In the genomic region with DNA sequence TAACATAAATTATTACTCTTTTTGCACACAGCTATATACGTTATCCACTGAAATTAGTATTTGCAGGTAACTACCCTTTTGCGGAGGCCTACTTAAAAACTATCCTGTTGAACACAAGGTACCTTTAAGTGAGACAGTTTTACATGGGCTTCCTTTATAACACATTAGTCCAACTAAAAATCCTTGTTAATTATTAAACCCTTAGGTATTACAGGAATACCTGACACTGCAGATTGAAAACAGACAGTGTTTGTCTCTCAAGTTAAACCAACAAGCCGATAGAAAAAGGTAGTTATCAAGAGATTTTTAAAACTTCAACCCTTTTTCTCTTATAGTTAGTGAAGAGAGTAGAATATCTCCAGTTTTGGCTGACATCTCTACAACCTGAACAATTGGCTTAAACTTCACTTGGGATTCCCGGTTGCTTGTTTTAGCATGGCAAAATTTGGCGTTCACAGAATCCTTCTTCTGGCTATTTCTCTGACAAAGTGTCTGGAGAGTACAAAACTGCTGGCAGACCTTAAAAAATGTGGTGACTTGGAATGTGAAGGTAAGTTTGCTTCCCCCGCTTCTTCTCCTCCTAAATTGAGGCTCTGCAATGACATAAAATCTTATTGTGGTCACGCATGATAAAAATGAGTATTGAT, we compare ENCODE assay signal across 1 cellular context.
TF ChIP-seq lines count a peak whose summit lies in the region.

A gene with protein sequence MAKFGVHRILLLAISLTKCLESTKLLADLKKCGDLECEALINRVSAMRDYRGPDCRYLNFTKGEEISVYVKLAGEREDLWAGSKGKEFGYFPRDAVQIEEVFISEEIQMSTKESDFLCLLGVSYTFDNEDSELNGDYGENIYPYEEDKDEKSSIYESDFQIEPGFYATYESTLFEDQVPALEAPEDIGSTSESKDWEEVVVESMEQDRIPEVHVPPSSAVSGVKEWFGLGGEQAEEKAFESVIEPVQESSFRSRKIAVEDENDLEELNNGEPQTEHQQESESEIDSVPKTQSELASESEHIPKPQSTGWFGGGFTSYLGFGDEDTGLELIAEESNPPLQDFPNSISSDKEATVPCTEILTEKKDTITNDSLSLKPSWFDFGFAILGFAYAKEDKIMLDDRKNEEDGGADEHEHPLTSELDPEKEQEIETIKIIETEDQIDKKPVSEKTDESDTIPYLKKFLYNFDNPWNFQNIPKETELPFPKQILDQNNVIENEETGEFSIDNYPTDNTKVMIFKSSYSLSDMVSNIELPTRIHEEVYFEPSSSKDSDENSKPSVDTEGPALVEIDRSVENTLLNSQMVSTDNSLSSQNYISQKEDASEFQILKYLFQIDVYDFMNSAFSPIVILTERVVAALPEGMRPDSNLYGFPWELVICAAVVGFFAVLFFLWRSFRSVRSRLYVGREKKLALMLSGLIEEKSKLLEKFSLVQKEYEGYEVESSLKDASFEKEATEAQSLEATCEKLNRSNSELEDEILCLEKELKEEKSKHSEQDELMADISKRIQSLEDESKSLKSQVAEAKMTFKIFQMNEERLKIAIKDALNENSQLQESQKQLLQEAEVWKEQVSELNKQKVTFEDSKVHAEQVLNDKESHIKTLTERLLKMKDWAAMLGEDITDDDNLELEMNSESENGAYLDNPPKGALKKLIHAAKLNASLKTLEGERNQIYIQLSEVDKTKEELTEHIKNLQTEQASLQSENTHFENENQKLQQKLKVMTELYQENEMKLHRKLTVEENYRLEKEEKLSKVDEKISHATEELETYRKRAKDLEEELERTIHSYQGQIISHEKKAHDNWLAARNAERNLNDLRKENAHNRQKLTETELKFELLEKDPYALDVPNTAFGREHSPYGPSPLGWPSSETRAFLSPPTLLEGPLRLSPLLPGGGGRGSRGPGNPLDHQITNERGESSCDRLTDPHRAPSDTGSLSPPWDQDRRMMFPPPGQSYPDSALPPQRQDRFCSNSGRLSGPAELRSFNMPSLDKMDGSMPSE (N-terminal part only) (plus strand): TSS at position 236 of the 647 bp plus-strand sequence. CDS start 200 bp downstream, at position 436.

TF ChIP-seq in K562, 482 proteins besides CTCF, POLR2A, EP300 and RAD21:
- TF ChIP-seq, protein P1, sequence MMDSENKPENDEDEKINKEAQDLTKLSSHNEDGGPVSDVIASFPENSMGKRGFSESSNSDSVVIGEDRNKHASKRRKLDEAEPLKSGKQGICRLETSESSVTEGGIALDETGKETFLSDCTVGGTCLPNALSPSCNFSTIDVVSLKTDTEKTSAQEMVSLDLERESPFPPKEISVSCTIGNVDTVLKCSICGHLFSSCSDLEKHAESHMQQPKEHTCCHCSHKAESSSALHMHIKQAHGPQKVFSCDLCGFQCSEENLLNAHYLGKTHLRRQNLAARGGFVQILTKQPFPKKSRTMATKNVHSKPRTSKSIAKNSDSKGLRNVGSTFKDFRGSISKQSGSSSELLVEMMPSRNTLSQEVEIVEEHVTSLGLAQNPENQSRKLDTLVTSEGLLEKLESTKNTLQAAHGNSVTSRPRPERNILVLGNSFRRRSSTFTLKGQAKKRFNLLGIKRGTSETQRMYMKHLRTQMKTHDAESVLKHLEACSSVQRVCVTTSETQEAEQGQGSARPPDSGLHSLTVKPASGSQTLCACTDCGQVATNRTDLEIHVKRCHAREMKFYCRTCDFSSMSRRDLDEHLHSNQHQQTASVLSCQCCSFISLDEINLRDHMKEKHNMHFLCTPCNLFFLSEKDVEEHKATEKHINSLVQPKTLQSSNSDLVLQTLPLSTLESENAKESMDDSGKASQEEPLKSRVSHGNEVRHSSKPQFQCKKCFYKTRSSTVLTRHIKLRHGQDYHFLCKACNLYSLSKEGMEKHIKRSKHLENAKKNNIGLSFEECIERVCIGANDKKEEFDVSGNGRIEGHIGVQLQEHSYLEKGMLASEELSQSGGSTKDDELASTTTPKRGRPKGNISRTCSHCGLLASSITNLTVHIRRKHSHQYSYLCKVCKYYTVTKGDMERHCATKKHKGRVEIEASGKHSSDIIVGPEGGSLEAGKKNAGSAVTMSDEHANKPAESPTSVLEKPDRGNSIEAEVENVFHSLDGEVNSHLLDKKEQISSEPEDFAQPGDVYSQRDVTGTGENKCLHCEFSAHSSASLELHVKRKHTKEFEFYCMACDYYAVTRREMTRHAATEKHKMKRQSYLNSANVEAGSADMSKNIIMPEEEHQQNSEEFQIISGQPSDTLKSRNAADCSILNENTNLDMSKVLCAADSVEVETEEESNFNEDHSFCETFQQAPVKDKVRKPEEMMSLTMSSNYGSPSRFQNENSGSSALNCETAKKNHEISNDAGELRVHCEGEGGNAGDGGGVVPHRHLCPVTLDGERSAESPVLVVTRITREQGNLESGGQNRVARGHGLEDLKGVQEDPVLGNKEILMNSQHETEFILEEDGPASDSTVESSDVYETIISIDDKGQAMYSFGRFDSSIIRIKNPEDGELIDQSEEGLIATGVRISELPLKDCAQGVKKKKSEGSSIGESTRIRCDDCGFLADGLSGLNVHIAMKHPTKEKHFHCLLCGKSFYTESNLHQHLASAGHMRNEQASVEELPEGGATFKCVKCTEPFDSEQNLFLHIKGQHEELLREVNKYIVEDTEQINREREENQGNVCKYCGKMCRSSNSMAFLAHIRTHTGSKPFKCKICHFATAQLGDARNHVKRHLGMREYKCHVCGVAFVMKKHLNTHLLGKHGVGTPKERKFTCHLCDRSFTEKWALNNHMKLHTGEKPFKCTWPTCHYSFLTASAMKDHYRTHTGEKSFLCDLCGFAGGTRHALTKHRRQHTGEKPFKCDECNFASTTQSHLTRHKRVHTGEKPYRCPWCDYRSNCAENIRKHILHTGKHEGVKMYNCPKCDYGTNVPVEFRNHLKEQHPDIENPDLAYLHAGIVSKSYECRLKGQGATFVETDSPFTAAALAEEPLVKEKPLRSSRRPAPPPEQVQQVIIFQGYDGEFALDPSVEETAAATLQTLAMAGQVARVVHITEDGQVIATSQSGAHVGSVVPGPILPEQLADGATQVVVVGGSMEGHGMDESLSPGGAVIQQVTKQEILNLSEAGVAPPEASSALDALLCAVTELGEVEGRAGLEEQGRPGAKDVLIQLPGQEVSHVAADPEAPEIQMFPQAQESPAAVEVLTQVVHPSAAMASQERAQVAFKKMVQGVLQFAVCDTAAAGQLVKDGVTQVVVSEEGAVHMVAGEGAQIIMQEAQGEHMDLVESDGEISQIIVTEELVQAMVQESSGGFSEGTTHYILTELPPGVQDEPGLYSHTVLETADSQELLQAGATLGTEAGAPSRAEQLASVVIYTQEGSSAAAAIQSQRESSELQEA (IDR thresholded peaks at IDR 0.05; ENCODE audit: low read depth), result no peak
- no peak for TF ChIP-seq ZNF174 (CRISPR knock-in tag; IDR thresholded peaks at IDR 0.05)
- TF ChIP-seq SMARCE1 (IDR thresholded peaks at IDR 0.05), result no peak
- TF ChIP-seq MYC (IDR thresholded peaks at IDR 0.05; ENCODE audit: low read depth, low read length), result no peak
- TF ChIP-seq MYC (CRISPR knock-in tag; IDR thresholded peaks at IDR 0.05; ENCODE audit: borderline replicate concordance, low read depth), result no peak
- TF ChIP-seq, protein P2, sequence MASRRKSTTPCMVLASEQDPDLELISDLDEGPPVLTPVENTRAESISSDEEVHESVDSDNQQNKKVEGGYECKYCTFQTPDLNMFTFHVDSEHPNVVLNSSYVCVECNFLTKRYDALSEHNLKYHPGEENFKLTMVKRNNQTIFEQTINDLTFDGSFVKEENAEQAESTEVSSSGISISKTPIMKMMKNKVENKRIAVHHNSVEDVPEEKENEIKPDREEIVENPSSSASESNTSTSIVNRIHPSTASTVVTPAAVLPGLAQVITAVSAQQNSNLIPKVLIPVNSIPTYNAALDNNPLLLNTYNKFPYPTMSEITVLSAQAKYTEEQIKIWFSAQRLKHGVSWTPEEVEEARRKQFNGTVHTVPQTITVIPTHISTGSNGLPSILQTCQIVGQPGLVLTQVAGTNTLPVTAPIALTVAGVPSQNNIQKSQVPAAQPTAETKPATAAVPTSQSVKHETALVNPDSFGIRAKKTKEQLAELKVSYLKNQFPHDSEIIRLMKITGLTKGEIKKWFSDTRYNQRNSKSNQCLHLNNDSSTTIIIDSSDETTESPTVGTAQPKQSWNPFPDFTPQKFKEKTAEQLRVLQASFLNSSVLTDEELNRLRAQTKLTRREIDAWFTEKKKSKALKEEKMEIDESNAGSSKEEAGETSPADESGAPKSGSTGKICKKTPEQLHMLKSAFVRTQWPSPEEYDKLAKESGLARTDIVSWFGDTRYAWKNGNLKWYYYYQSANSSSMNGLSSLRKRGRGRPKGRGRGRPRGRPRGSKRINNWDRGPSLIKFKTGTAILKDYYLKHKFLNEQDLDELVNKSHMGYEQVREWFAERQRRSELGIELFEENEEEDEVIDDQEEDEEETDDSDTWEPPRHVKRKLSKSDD (conservative IDR thresholded peaks at IDR 0.05; ENCODE audit: low read length), result no peak
- TF ChIP-seq ZC3H8 (IDR thresholded peaks at IDR 0.05), result no peak
- no peak for TF ChIP-seq NCOA6 (IDR thresholded peaks at IDR 0.05)
- no peak for TF ChIP-seq POLR3G (IDR thresholded peaks at IDR 0.05; ENCODE audit: extremely low read depth, insufficient read length, insufficient replicate concordance)
- no peak for TF ChIP-seq CEBPG (CRISPR knock-in tag; IDR thresholded peaks at IDR 0.05)
- no peak for TF ChIP-seq CEBPG (tag; conservative IDR thresholded peaks at IDR 0.05 in 1 of 2, IDR thresholded peaks at IDR 0.05 in 1 of 2)
- TF ChIP-seq, protein P3, sequence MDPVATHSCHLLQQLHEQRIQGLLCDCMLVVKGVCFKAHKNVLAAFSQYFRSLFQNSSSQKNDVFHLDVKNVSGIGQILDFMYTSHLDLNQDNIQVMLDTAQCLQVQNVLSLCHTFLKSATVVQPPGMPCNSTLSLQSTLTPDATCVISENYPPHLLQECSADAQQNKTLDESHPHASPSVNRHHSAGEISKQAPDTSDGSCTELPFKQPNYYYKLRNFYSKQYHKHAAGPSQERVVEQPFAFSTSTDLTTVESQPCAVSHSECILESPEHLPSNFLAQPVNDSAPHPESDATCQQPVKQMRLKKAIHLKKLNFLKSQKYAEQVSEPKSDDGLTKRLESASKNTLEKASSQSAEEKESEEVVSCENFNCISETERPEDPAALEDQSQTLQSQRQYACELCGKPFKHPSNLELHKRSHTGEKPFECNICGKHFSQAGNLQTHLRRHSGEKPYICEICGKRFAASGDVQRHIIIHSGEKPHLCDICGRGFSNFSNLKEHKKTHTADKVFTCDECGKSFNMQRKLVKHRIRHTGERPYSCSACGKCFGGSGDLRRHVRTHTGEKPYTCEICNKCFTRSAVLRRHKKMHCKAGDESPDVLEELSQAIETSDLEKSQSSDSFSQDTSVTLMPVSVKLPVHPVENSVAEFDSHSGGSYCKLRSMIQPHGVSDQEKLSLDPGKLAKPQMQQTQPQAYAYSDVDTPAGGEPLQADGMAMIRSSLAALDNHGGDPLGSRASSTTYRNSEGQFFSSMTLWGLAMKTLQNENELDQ (CRISPR knock-in tag; IDR thresholded peaks at IDR 0.05; ENCODE audit: borderline replicate concordance), result no peak
- TF ChIP-seq, protein P4, sequence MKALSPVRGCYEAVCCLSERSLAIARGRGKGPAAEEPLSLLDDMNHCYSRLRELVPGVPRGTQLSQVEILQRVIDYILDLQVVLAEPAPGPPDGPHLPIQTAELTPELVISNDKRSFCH (CRISPR knock-in tag; IDR thresholded peaks at IDR 0.05), result no peak
- TF ChIP-seq, protein P4 (tag; IDR thresholded peaks at IDR 0.05), result no peak
